Comparison of ENCODE assay signal across 13 cellular contexts in the genomic region with DNA sequence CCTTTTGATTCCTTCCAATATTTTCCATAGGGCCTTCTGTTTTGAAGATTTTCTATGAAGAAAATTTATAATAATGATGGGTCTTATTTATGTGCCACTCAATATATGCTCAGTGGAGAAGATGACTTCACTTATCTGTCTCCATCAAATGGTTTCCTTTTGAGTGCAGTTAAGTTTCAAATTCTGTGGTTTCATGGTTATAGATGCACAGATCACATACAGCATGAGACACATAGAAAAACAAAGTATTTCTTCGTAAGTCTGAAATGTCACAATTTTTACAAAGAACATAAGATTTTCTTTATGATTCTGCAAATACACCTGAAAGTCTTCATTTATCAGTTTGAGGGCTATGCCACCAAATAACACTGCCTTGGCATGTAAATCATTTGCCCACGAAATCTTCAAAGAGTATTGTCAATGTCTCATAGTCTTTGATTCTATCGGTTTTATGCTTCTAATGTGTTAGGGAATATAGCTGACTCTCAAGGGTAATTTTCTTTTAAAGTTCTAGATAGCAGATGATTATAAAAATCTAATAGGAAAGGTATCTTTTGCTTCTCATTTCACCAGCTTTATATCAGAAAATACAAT. TPM values are rescaled to one million over a fixed set of nuclear protein-coding genes. Genes with fewer than 3 reads are reported as not detected.
"Had no signal": no experiment of that assay in that cellular context is flagged by ENCODE, and none has a peak within 500 bp of the region (broad histone marks: within the 10 kb centered on the region; RNA-seq: fewer than 3 reads in every experiment).

No MANE protein-coding gene starts in this region.

- H3K36me3 Mint-ChIP-seq: mesothelial cell of epicardium had no signal

- H3K27me3 Mint-ChIP-seq: activated B cell treated with CpG ODN at 0.5 μM for 24 hours had no signal

- H3K4me3 ChIP-seq: dorsolateral prefrontal cortex had no signal

- H3K27me3 ChIP-seq: dorsolateral prefrontal cortex, neutrophil had no signal

- H3K36me3 ChIP-seq: neutrophil had no signal

- H3K27ac Mint-ChIP-seq: activated B cell treated with CpG ODN at 0.5 μM for 24 hours; activated T-helper 1 cell treated with anti-CD3 and anti-CD28 coated beads, Interleukin-12 subunit alpha, Interleukin-12 subunit beta, Interleukin-2, Interleukin-4 antibody, amounts not matched to agents 30 ng/mL and 10 ng/mL and 1 ng/mL, durations not matched to agents 14 hours and 24 hours and 36 hours; mesothelial cell of epicardium had no signal

- H3K9me3 ChIP-seq: neutrophil had no signal

- H3K4me1 Mint-ChIP-seq: activated B cell treated with CpG ODN at 0.5 μM for 24 hours, mesothelial cell of epicardium had no signal

- H3K4me3 Mint-ChIP-seq: activated B cell treated with CpG ODN at 0.5 μM for 24 hours; activated T-helper 1 cell treated with anti-CD3 and anti-CD28 coated beads, Interleukin-12 subunit alpha, Interleukin-12 subunit beta, Interleukin-2, Interleukin-4 antibody, amounts not matched to agents 30 ng/mL and 10 ng/mL and 1 ng/mL, durations not matched to agents 14 hours and 24 hours and 36 hours; mesothelial cell of epicardium had no signal

- H3K9me3 Mint-ChIP-seq: activated B cell treated with CpG ODN at 0.5 μM for 24 hours; activated T-helper 1 cell treated with anti-CD3 and anti-CD28 coated beads, Interleukin-12 subunit alpha, Interleukin-12 subunit beta, Interleukin-2, Interleukin-4 antibody, amounts not matched to agents 30 ng/mL and 10 ng/mL and 1 ng/mL, durations not matched to agents 14 hours and 24 hours and 36 hours; mesothelial cell of epicardium had no signal

- H3K27ac ChIP-seq: dorsolateral prefrontal cortex, neutrophil had no signal

- DNase-seq: activated B cell treated with CpG ODN at 0.5 μM for 24 hours; dorsolateral prefrontal cortex; retina; stimulated activated CD4-positive, alpha-beta T cell treated with anti-CD3 and anti-CD28 coated beads, Interleukin-4, amount 100 ng/mL, for 1 hour; stimulated activated CD8-positive, alpha-beta memory T cell treated with anti-CD3 and anti-CD28 coated beads, Interleukin-4, amount 100 ng/mL, for 48 hours had no signal

RNA-seq across cellular contexts. Expression of gene CFAP95, which starts 14.1 kb away (rescaled TPM):
- total RNA-seq: activated B cell treated with CpG ODN at 0.5 μM for 24 hours; activated T-helper 1 cell treated with anti-CD3 and anti-CD28 coated beads, Interleukin-12 subunit alpha, Interleukin-12 subunit beta, Interleukin-2, Interleukin-4 antibody, amounts not matched to agents 30 ng/mL and 10 ng/mL and 1 ng/mL, durations not matched to agents 14 hours and 24 hours and 36 hours; glomerular endothelial cell; lower leg skin; mesothelial cell of epicardium; SK-MEL-5; urinary bladder had no signal
- polyA plus RNA-seq: esophagus, urinary bladder had no signal
